9 cellular contexts compared by ENCODE assay signal in the genomic region with DNA sequence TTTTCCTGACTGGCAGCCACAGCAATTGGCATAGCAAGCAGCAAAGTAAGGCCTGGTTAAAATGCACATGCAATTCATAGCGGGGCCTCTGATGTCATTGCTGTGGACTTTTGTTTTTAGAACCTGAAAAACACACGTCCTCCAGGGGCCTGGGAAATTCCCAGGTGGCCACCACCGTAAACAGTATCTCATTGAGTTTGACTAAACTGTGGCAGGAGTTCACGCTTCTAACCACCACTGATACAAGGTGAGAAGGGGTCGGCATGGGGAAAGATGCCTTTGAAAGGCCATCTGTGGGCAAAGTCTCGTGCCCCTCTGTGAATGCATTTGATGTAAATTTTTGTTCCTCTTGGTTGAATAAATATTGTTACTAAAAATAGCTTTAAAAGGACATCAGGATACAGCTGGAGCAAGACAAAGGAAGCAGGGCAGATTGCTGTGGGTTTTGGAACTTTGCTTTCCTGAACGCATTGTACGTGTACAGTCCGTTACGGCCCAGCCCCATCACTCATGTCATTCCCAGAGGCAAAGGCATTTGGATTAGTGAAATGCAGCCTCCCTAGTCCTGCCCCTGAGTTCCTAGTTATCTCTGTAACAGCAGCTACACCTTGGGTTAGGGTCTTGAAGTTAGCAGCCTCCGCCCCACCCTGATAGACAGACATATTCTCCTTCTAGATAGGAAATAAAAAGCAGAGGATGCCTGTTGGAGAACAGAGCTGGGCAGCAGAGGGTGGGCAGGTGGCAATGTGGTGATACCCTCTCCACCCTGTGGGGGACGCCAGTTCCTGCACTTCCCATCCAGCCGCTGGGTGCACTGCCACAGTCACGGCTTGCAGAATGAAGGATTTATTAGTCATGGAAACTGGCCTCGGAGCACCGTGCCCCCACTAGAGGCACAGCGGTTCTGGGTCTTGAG.
DNase-seq lines count a peak whose midpoint lies in the region; ATAC-seq, FAIRE-seq and TF ChIP-seq lines count a peak whose summit lies in the region.
"Had no signal": no experiment of that assay in that cellular context is flagged by ENCODE, and none has a peak within 500 bp of the region (broad histone marks: within the 10 kb centered on the region; RNA-seq: fewer than 3 reads in every experiment).

No MANE protein-coding gene starts in this region.

- H3F3A ChIP-seq in GM23338 (replicated peaks; ENCODE audit: low read depth): 0 out of 2 replicates have a peak, but pooled peaks cover 1% of the 10 kb centered on the region

- no peaks in the 10 kb centered on the region for H3K79me2 ChIP-seq in GM23338 (replicated peaks; ENCODE audit: insufficient read depth)

- FAIRE-seq in H54 (lab: Jason Lieb, UNC): no peak

- H4K20me1 ChIP-seq in GM23338 (replicated peaks; ENCODE audit: insufficient read depth): no peaks in the 10 kb centered on the region

- no peak overlapping the region for H3K4me3 Mint-ChIP-seq in GM23338
- H3K4me3 Mint-ChIP-seq in central memory CD8-positive, alpha-beta T cell: no peak overlapping the region

- H3K9me2 ChIP-seq in GM23338 (ENCODE audit: insufficient read depth): no peaks in the 10 kb centered on the region

- no peak for TF ChIP-seq POLR2A in H54 (IDR thresholded peaks at IDR 0.05; ENCODE audit: low read depth, low read length)

- H3K27ac Mint-ChIP-seq in GM23338: no peak overlapping the region
- H3K27ac Mint-ChIP-seq in central memory CD8-positive, alpha-beta T cell (ENCODE audit: low read depth): no peak overlapping the region

- DNase-seq in activated T-cell treated with anti-CD3 and anti-CD28 coated beads for 24 hours (ENCODE audit: low read depth) (peak; percentile 33), GM23338 (ENCODE audit: low spot score) (peak; percentile 44), MV-4-11 (lab: John Stamatoyannopoulos, UW) (peak; percentile 7), pulmonary artery endothelial cell (ENCODE audit: low read depth, low spot score) (peak; percentile 57), H54 (ENCODE audit: insufficient read length, low spot score) (no peak)
- DNase-seq in activated T-cell treated with anti-CD3 and anti-CD28 coated beads, Interleukin-2, amount 50 U/mL, for 1 hour: no peak
- peak in 1 of 2 donors; percentile 20 for DNase-seq in central memory CD8-positive, alpha-beta T cell (ENCODE audit: low spot score in 2 of 2)

- H3K4me3 ChIP-seq in GM23338: no peak overlapping the region
- H3K4me3 ChIP-seq: cardiac muscle cell had no signal

- H3K4me1 ChIP-seq in GM23338 (ENCODE audit: insufficient read depth): peaks cover 32% of the 10 kb centered on the region

- H3K36me3 Mint-ChIP-seq in GM23338 (ENCODE audit: low read depth): no peaks in the 10 kb centered on the region
- H3K36me3 Mint-ChIP-seq in central memory CD8-positive, alpha-beta T cell (ENCODE audit: insufficient read depth): peaks cover 4% of the 10 kb centered on the region

- peak; percentile 66 for ATAC-seq in GM23338
- peak; percentile 78 for ATAC-seq in central memory CD8-positive, alpha-beta T cell (replicated peaks; ENCODE audit: extremely low read depth, poor library complexity, severe bottlenecking)
- no peak for ATAC-seq in HG03025 (IDR thresholded peaks at IDR 0.05; ENCODE audit: low FRiP score, unreplicated experiment)

- H2AFZ ChIP-seq in GM23338: no peak overlapping the region; the same call in 1 of the 2 replicates

- no peak overlapping the region for H3K27ac ChIP-seq in GM23338 (ENCODE audit: low read depth)
- H3K27ac ChIP-seq: cardiac muscle cell had no signal

- H3K4me2 ChIP-seq in GM23338: no peak overlapping the region

- TF ChIP-seq CTCF in GM23338 (conservative IDR thresholded peaks at IDR 0.05; ENCODE audit: low read depth in 2 of 2): peak; percentile 37 to 53

- H3K4me1 Mint-ChIP-seq in GM23338: peaks cover 39% of the 10 kb centered on the region
- peaks cover 18% of the 10 kb centered on the region for H3K4me1 Mint-ChIP-seq in central memory CD8-positive, alpha-beta T cell

- H3K9me3 Mint-ChIP-seq in GM23338: no peaks in the 10 kb centered on the region
- H3K9me3 Mint-ChIP-seq in central memory CD8-positive, alpha-beta T cell: no peaks in the 10 kb centered on the region

- peaks cover 3% of the 10 kb centered on the region for H3K27me3 Mint-ChIP-seq in GM23338 (ENCODE audit: insufficient read depth, low read depth, poor library complexity)
- no peaks in the 10 kb centered on the region for H3K27me3 Mint-ChIP-seq in central memory CD8-positive, alpha-beta T cell

- H3K36me3 ChIP-seq in GM23338 (ENCODE audit: insufficient read depth): no peaks in the 10 kb centered on the region
- H3K36me3 ChIP-seq: cardiac muscle cell had no signal

- no peaks in the 10 kb centered on the region for H3K27me3 ChIP-seq in GM23338 (ENCODE audit: insufficient read depth)
- H3K27me3 ChIP-seq: cardiac muscle cell had no signal

TF ChIP-seq in GM23338, 12 proteins besides CTCF, POLR2A, EP300 and RAD21:
- TF ChIP-seq STAT1 (IDR thresholded peaks at IDR 0.05; ENCODE audit: unreplicated experiment): no peak
- TF ChIP-seq, protein P1, sequence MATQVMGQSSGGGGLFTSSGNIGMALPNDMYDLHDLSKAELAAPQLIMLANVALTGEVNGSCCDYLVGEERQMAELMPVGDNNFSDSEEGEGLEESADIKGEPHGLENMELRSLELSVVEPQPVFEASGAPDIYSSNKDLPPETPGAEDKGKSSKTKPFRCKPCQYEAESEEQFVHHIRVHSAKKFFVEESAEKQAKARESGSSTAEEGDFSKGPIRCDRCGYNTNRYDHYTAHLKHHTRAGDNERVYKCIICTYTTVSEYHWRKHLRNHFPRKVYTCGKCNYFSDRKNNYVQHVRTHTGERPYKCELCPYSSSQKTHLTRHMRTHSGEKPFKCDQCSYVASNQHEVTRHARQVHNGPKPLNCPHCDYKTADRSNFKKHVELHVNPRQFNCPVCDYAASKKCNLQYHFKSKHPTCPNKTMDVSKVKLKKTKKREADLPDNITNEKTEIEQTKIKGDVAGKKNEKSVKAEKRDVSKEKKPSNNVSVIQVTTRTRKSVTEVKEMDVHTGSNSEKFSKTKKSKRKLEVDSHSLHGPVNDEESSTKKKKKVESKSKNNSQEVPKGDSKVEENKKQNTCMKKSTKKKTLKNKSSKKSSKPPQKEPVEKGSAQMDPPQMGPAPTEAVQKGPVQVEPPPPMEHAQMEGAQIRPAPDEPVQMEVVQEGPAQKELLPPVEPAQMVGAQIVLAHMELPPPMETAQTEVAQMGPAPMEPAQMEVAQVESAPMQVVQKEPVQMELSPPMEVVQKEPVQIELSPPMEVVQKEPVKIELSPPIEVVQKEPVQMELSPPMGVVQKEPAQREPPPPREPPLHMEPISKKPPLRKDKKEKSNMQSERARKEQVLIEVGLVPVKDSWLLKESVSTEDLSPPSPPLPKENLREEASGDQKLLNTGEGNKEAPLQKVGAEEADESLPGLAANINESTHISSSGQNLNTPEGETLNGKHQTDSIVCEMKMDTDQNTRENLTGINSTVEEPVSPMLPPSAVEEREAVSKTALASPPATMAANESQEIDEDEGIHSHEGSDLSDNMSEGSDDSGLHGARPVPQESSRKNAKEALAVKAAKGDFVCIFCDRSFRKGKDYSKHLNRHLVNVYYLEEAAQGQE (IDR thresholded peaks at IDR 0.05; ENCODE audit: unreplicated experiment): no peak

Comparison
In these comparisons a context has a peak if more than half of its experiments do, and no peak if none do; other contexts are left out.
1. DNase-seq: peak in activated T-cell treated with anti-CD3 and anti-CD28 coated beads for 24 hours (single experiment), GM23338 (single experiment), MV-4-11 (single experiment) and pulmonary artery endothelial cell (single experiment); none in activated T-cell treated with anti-CD3 and anti-CD28 coated beads, Interleukin-2, amount 50 U/mL, for 1 hour (single experiment) and H54 (single experiment).